Comparison of ENCODE assay signal across 1 cellular context in genomic region chr5:179893076-179893957, GRCh38.
TF ChIP-seq lines count a peak whose summit lies in the region.

No MANE protein-coding gene starts in this region.

TF ChIP-seq in HepG2, 621 proteins besides CTCF, POLR2A, EP300 and RAD21 (continued from another document):
- peak; percentile 98 for TF ChIP-seq ZBTB33 (CRISPR knock-in tag; IDR thresholded peaks at IDR 0.05)
- TF ChIP-seq ZNF263 (CRISPR knock-in tag; IDR thresholded peaks at IDR 0.05): no peak
- TF ChIP-seq E2F1 (CRISPR knock-in tag; IDR thresholded peaks at IDR 0.05): no peak
- no peak for TF ChIP-seq ZNF598 (CRISPR knock-in tag; IDR thresholded peaks at IDR 0.05; ENCODE audit: borderline replicate concordance)
